1 cellular context compared by ENCODE assay signal in the genomic region with DNA sequence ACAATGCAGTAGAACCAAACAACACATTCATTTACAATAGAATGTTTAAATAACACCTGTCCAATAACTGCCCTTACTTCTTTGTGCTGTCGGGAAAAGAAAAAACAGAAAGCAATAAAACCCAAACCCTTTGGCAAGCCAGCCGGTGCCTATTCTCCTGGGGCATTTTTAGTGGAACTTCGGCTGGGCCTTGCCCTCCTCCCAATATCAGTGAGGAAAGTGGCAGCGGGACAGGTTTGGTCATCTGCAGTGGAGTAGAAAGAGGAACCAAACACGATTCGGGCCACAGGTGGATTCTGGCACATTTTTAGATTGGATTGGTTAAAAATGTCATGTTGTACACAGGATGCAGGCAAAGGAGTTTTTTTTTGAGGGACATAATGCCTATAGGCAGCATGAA.
TF ChIP-seq lines count a peak whose summit lies in the region.

No MANE protein-coding gene starts in this region.

TF ChIP-seq in endothelial cell of umbilical vein, 7 proteins besides CTCF, POLR2A, EP300 and RAD21:
- no peak for TF ChIP-seq MYC (IDR thresholded peaks at IDR 0.05; ENCODE audit: low read depth, low read length)
- no peak for TF ChIP-seq EZH2 (IDR thresholded peaks at IDR 0.05; ENCODE audit: borderline replicate concordance, low read depth, low read length, severe bottlenecking)
- no peak for TF ChIP-seq POLR2AphosphoS5 (IDR thresholded peaks at IDR 0.05; ENCODE audit: insufficient read depth, low read depth, low read length)
- TF ChIP-seq FOS (IDR thresholded peaks at IDR 0.05; ENCODE audit: borderline replicate concordance, insufficient read depth, low read length): no peak
- TF ChIP-seq JUN (IDR thresholded peaks at IDR 0.05; ENCODE audit: borderline replicate concordance, insufficient read depth, insufficient read length, low read depth): no peak
